ENCODE assay signal across 17 cellular contexts in the genomic region with DNA sequence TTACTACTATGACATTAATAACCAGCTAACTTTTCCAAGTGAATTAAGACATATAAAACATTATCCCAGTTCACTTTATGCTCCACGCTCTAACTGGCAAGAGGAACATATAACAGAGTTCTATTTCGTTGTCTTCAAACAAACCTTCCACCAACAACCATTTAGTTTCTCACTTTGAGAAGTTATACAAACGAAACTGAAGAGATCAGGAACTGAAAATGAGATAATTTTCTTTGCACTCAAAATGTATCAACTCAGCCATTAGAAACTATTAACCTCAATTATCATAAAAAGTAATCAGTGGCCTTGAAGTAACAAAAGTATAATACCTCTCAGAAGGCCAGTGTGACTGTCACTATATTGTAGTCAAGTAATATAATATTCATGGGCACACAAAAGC.
DNase-seq lines count a peak whose midpoint lies in the region; ATAC-seq, FAIRE-seq and TF ChIP-seq lines count a peak whose summit lies in the region.
"Had no signal": no experiment of that assay in that cellular context is flagged by ENCODE, and none has a peak within 500 bp of the region (broad histone marks: within the 10 kb centered on the region; RNA-seq: fewer than 3 reads in every experiment).

No MANE protein-coding gene starts in this region.

- H3K4me3 Mint-ChIP-seq in natural killer cell treated with Interleukin-12 subunit alpha and Interleukin-12 subunit beta and Interleukin-15 and Interleukin-18, amount 100 ng/mL, for 72 hours, result no peak overlapping the region
- H3K4me3 Mint-ChIP-seq: activated CD4-positive, alpha-beta T cell treated with anti-CD3 and anti-CD28 coated beads for 36 hours had no signal

- intact Hi-C loops in HepG2 (cut with micrococcal nuclease; ENCODE audit: unreplicated experiment), result no loop called here

- H3K27ac ChIP-seq in HepG2 (ENCODE audit: extremely low read length, insufficient read depth, low read length), result no peak overlapping the region
- H3K27ac ChIP-seq: psoas muscle, SK-N-MC had no signal

- no peak overlapping the region for H3K9ac ChIP-seq in HepG2 (ENCODE audit: insufficient read depth, low read depth, low read length)

- no TSS peak for BruUV-seq in HepG2 (replicated peaks; lab: Mats Ljungman, UMichigan)

- no peaks in the 10 kb centered on the region for H3K9me3 Mint-ChIP-seq in natural killer cell treated with Interleukin-12 subunit alpha and Interleukin-12 subunit beta and Interleukin-15 and Interleukin-18, amount 100 ng/mL, for 72 hours

- no peaks in the 10 kb centered on the region for H3K9me3 ChIP-seq in HepG2 (ENCODE audit: low read length)

- POLR2A ChIA-PET in GM10248 (lab: Yijun Ruan, JAX) (no interaction called here), HepG2 (lab: Yijun Ruan, JAX) (no interaction called here)

- TF ChIP-seq POLR2A in HepG2 (IDR thresholded peaks at IDR 0.05; ENCODE audit: insufficient read depth in 1 of 2, low read depth in 2 of 2, low read length in 2 of 2), result no peak

- no peak for TF ChIP-seq RAD21 in HepG2 (CRISPR knock-in tag; IDR thresholded peaks at IDR 0.05)

- FAIRE-seq in HepG2 (lab: Jason Lieb, UNC), result no peak
- FAIRE-seq: A204.1 had no signal

- no peaks in the 10 kb centered on the region for H3K4me1 ChIP-seq in HepG2 (ENCODE audit: insufficient read depth, low read length)
- H3K4me1 ChIP-seq: psoas muscle had no signal

- H3K36me3 Mint-ChIP-seq in natural killer cell treated with Interleukin-12 subunit alpha and Interleukin-12 subunit beta and Interleukin-15 and Interleukin-18, amount 100 ng/mL, for 72 hours, result peaks cover 8% of the 10 kb centered on the region

- no peak overlapping the region for H3K4me3 ChIP-seq in HepG2 (replicated peaks in 1 of 3; ENCODE audit: insufficient read depth in 1 of 3, low read depth in 2 of 3, low read length in 3 of 3)
- H3K4me3 ChIP-seq: psoas muscle, SK-N-MC had no signal

- no peak overlapping the region for H3K4me2 ChIP-seq in HepG2 (ENCODE audit: low read depth, low read length)

- in situ Hi-C loops in HepG2 (cut with HindIII; ENCODE audit: extremely low pct_ligation_motif_present, low pct_unique_long_range_greater_than_20kb), result no loop called here

- no peaks in the 10 kb centered on the region for H3K27me3 Mint-ChIP-seq in natural killer cell treated with Interleukin-12 subunit alpha and Interleukin-12 subunit beta and Interleukin-15 and Interleukin-18, amount 100 ng/mL, for 72 hours
- H3K27me3 Mint-ChIP-seq: activated CD4-positive, alpha-beta T cell treated with anti-CD3 and anti-CD28 coated beads for 36 hours had no signal

- DNase-seq in GM10248 (ENCODE audit: extremely low spot score), result peak; percentile 16
- DNase-seq in natural killer cell treated with Interleukin-12 subunit alpha and Interleukin-12 subunit beta and Interleukin-15 and Interleukin-18, amount 100 ng/mL, for 72 hours (ENCODE audit: low spot score), result no peak
- DNase-seq in HepG2 (ENCODE audit: low spot score), result no peak
- DNase-seq in central memory CD4-positive, alpha-beta T cell, result no peak
- DNase-seq in NCI-H510A (lab: John Stamatoyannopoulos, UW), result no peak
- DNase-seq: activated CD4-positive, alpha-beta T cell treated with anti-CD3 and anti-CD28 coated beads for 36 hours; Calu3; caudate nucleus; MM.1S; NCI-H748 treated with DMSO at 0.1 percent for 48 hours; psoas muscle; stimulated activated CD4-positive, alpha-beta T cell treated with anti-CD3 and anti-CD28 coated beads, Interleukin-4, amount 100 ng/mL, for 24 hours had no signal

- no peak overlapping the region for H2AFZ ChIP-seq in HepG2 (ENCODE audit: low read length)

- WGBS in HepG2 (ENCODE audit: low lambda C conversion rate), result 96% methylated on average over 3 of the region's 3 CpGs

- H3K79me2 ChIP-seq in HepG2 (ENCODE audit: insufficient read depth, low read length), result no peaks in the 10 kb centered on the region

- peaks cover 0 to 3% of the 10 kb centered on the region in 2 donors for H3K4me1 Mint-ChIP-seq in natural killer cell treated with Interleukin-12 subunit alpha and Interleukin-12 subunit beta and Interleukin-15 and Interleukin-18, amount 100 ng/mL, for 72 hours (ENCODE audit: low read depth in 2 of 2)
- H3K4me1 Mint-ChIP-seq: activated CD4-positive, alpha-beta T cell treated with anti-CD3 and anti-CD28 coated beads for 36 hours had no signal

- TF ChIP-seq CTCF in GM10248 (IDR thresholded peaks at IDR 0.05; ENCODE audit: control extremely low read depth, extremely low read depth, low read depth, missing control alignments), result no peak
- no peak for TF ChIP-seq CTCF in HepG2 (CRISPR knock-in tag; IDR thresholded peaks at IDR 0.05)

- no peak overlapping the region for H3K27ac Mint-ChIP-seq in natural killer cell treated with Interleukin-12 subunit alpha and Interleukin-12 subunit beta and Interleukin-15 and Interleukin-18, amount 100 ng/mL, for 72 hours
- H3K27ac Mint-ChIP-seq: activated CD4-positive, alpha-beta T cell treated with anti-CD3 and anti-CD28 coated beads for 36 hours had no signal

- no peaks in the 10 kb centered on the region for H4K20me1 ChIP-seq in HepG2 (ENCODE audit: insufficient read depth, low read length)

- H3K27me3 ChIP-seq in HepG2 (ENCODE audit: control insufficient read depth in 1 of 2, insufficient read depth in 2 of 2, low read length in 2 of 2), result no peaks in the 10 kb centered on the region

- TF ChIP-seq EP300 in HepG2 (IDR thresholded peaks at IDR 0.05; ENCODE audit: low read depth in 2 of 2, low read length in 2 of 2) (no peak), HepG2 (CRISPR knock-in tag; IDR thresholded peaks at IDR 0.05; ENCODE audit: borderline replicate concordance) (no peak)

- CTCF ChIA-PET in GM10248 (lab: Yijun Ruan, JAX) (no interaction called here), HepG2 (lab: Yijun Ruan, JAX; ENCODE audit: low intra/inter-chr PET ratio, low total read pairs) (no interaction called here)

- ATAC-seq in GM19372 (IDR thresholded peaks at IDR 0.05; ENCODE audit: low read depth, unreplicated experiment) (peak; percentile 91), HG02759 (IDR thresholded peaks at IDR 0.05; ENCODE audit: unreplicated experiment) (peak; percentile 88), HG03442 (IDR thresholded peaks at IDR 0.05; ENCODE audit: unreplicated experiment) (peak; percentile 91), HepG2 (no peak)
- no peak for ATAC-seq in natural killer cell treated with Interleukin-12 subunit alpha and Interleukin-12 subunit beta and Interleukin-15 and Interleukin-18, amount 100 ng/mL, for 72 hours
- ATAC-seq: activated CD4-positive, alpha-beta T cell treated with anti-CD3 and anti-CD28 coated beads for 36 hours; psoas muscle had no signal

- 0 out of 5 replicates have a peak, but pooled peaks cover 0 to 7% of the 10 kb centered on the region in 2 experiments for H3K36me3 ChIP-seq in HepG2 (replicated peaks in 1 of 2; ENCODE audit: control insufficient read depth in 1 of 2, insufficient read depth in 2 of 2, low read length in 2 of 2)

TF ChIP-seq in HepG2, 621 proteins besides CTCF, POLR2A, EP300 and RAD21:
- TF ChIP-seq ZNF441 (CRISPR knock-in tag; IDR thresholded peaks at IDR 0.05; ENCODE audit: borderline replicate concordance) (no peak), DPF2 (CRISPR knock-in tag; IDR thresholded peaks at IDR 0.05; ENCODE audit: borderline replicate concordance, low read depth) (no peak), GPN1 (CRISPR knock-in tag; IDR thresholded peaks at IDR 0.05; ENCODE audit: borderline replicate concordance) (no peak), KLF16 (CRISPR knock-in tag; IDR thresholded peaks at IDR 0.05) (no peak), ZNF430 (CRISPR knock-in tag; IDR thresholded peaks at IDR 0.05) (no peak)

Comparison
In these comparisons a context has a peak if more than half of its experiments do, and no peak if none do; other contexts are left out.
1. ATAC-seq: peak in GM19372 (single experiment), HG02759 (single experiment) and HG03442 (single experiment); none in natural killer cell treated with Interleukin-12 subunit alpha and Interleukin-12 subunit beta and Interleukin-15 and Interleukin-18, amount 100 ng/mL, for 72 hours (0 of 2) and HepG2 (single experiment).